In genomic region chr5:69368458-69369368, GRCh38 we compare ENCODE assay signal across 8 cellular contexts. TPM values are rescaled to one million over a fixed set of nuclear protein-coding genes. Genes with fewer than 3 reads are reported as not detected.
A peak's percentile ranks its signal among the peaks of the same experiment; 100 is the strongest.
DNase-seq lines count a peak whose midpoint lies in the region; ATAC-seq and TF ChIP-seq lines count a peak whose summit lies in the region.

No MANE protein-coding gene starts in this region.

- H3K36me3 ChIP-seq in Loucy (ENCODE audit: insufficient read depth, low read length) = peaks cover 15% of the 10 kb centered on the region; the same call in 1 of the 2 replicates
- H3K36me3 ChIP-seq in gastroesophageal sphincter = peaks cover 0 to 38% of the 10 kb centered on the region in 2 donors

- peak overlapping the region; percentile 96 for H3K9ac ChIP-seq in Loucy (ENCODE audit: low read depth, low read length, poor library complexity, severe bottlenecking)

- no peak for TF ChIP-seq EP300 in gastroesophageal sphincter (IDR thresholded peaks at IDR 0.05)

- TF ChIP-seq POLR2A in gastroesophageal sphincter (IDR thresholded peaks at IDR 0.05) = no peak

- TF ChIP-seq CTCF in AG09319 (IDR thresholded peaks at IDR 0.05; ENCODE audit: low read depth, low read length) = no peak
- TF ChIP-seq CTCF in Loucy (conservative IDR thresholded peaks at IDR 0.05; ENCODE audit: low read length) = no peak
- no peak for TF ChIP-seq CTCF in gastroesophageal sphincter (IDR thresholded peaks at IDR 0.05)

- no peaks in the 10 kb centered on the region for H3F3A ChIP-seq in Loucy (ENCODE audit: low read depth)

- H3K27ac ChIP-seq in gastroesophageal sphincter = peak overlapping the region; percentile 92 to 98 (median 94)

- H3K9me2 ChIP-seq in Loucy (replicated peaks; ENCODE audit: low read depth, low read length) = no peaks in the 10 kb centered on the region

- H3K27me3 ChIP-seq in Loucy (ENCODE audit: insufficient read depth, low read length, poor library complexity, severe bottlenecking) (no peaks in the 10 kb centered on the region), gastroesophageal sphincter (no peaks in the 10 kb centered on the region)

- peaks cover 59% of the 10 kb centered on the region for H4K20me1 ChIP-seq in Loucy (ENCODE audit: insufficient read depth, low read length, poor library complexity, severe bottlenecking)

- H3K4me1 ChIP-seq in Loucy (ENCODE audit: insufficient read depth, low read length, poor library complexity, severe bottlenecking) (peaks cover 45% of the 10 kb centered on the region), gastroesophageal sphincter (peaks cover 3 to 50% (median 11%) of the 10 kb centered on the region in 3 donors)

- peaks cover 82% of the 10 kb centered on the region for H3K79me2 ChIP-seq in Loucy (ENCODE audit: insufficient read depth, low read length)

- no peaks in the 10 kb centered on the region for H3K9me3 ChIP-seq in Loucy (ENCODE audit: insufficient read depth, low read depth, low read length)
- H3K9me3 ChIP-seq in gastroesophageal sphincter = no peaks in the 10 kb centered on the region

- DNase-seq in AG09319 (ENCODE audit: extremely low read depth, low read depth) = peak; percentile 1
- DNase-seq in activated naive CD4-positive, alpha-beta T cell treated with Interleukin-2 at 50 U/mL for 16 hours = peak; percentile 34
- peak; percentile 32 for DNase-seq in pons (ENCODE audit: low spot score)
- no peak for DNase-seq in islet precursor cell
- DNase-seq in amniotic stem cell (lab: John Stamatoyannopoulos, UW) = no peak

- WGBS in gastroesophageal sphincter (ENCODE audit: low coverage in 1 of 2), 2 donors = 2 to 5% methylated on average over 18 to 25 of the region's 42 CpGs

- peak overlapping the region; percentile 99 for H3K4me2 ChIP-seq in Loucy (ENCODE audit: low read depth, low read length, poor library complexity, severe bottlenecking)

- peak; percentile 22 for ATAC-seq in GM19025 (IDR thresholded peaks at IDR 0.05; ENCODE audit: low read depth, unreplicated experiment)
- ATAC-seq in gastroesophageal sphincter = peak; percentile 49

- peak overlapping the region; percentile 93 for H2AFZ ChIP-seq in Loucy (ENCODE audit: low read length)

- H3K4me3 ChIP-seq in Loucy (ENCODE audit: low read length, poor library complexity, severe bottlenecking) (peak overlapping the region; percentile 97), gastroesophageal sphincter (peak overlapping the region; percentile 75 to 91)

RNA-seq across cellular contexts. Expression of gene AK6, which starts 0.6 kb away (rescaled TPM):
- total RNA-seq in gastroesophageal sphincter = 10 to 100 TPM; 12.9 to 32.6 (median 28.4) TPM

RNA-seq across cellular contexts. Expression of gene TAF9, which starts 0.6 kb away (rescaled TPM):
- total RNA-seq in gastroesophageal sphincter = 10 to 100 TPM; 30.4 to 40.9 (median 39.9) TPM

RNA-seq across cellular contexts. Expression of gene RAD17, which starts 0.9 kb away (rescaled TPM):
- total RNA-seq in gastroesophageal sphincter = 10 to 100 TPM; 16.8 to 25.4 (median 18.5) TPM

RNA-seq across cellular contexts. Expression of gene CCDC125, which starts 36.1 kb away (rescaled TPM):
- total RNA-seq in gastroesophageal sphincter = 1 to 10 TPM; 3.5 to 5.6 (median 4.0) TPM

RNA-seq across cellular contexts. Expression of gene MARVELD2, which starts 46.2 kb away (rescaled TPM):
- total RNA-seq in gastroesophageal sphincter = 1 to 10 TPM in 3 of 4 donors, under 1 TPM in 1; 0.81 to 6.3 (median 1.9) TPM

Comparison
In these comparisons a context has a peak if more than half of its experiments do, and no peak if none do; other contexts are left out.
1. DNase-seq: peak in AG09319 (single experiment), activated naive CD4-positive, alpha-beta T cell treated with Interleukin-2 at 50 U/mL for 16 hours (single experiment) and pons (single experiment); none in islet precursor cell (single experiment) and amniotic stem cell (single experiment).